In the genomic region with DNA sequence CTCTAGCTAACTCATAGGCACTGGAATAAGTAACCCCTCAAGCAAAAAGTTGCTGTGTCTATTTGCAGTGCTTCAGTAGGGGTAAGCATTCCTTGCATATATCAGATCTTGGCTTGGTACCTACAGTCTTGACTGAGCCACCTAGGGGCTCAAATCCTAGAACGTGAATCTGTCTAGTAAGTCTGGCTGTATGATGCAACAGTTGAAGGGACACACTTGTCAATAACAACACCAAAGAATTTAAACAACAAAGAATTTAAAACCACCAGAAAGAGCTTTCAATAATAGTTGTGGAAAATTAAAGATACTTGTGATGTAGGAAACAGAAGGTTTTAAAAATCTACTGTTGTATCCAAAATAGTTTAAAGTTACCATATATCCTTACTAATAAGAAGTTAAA, we compare ENCODE assay signal across 33 cellular contexts.
"Had no signal": no experiment of that assay in that cellular context is flagged by ENCODE, and none has a peak within 500 bp of the region (broad histone marks: within the 10 kb centered on the region; RNA-seq: fewer than 3 reads in every experiment).

No MANE protein-coding gene starts in this region.

- H3K9me3 ChIP-seq: adrenal gland had no signal

- FAIRE-seq: astrocyte, bronchial epithelial cell, colon had no signal

- H3K36me3 ChIP-seq: adrenal gland, ascending aorta, brain microvascular endothelial cell, breast epithelium, cardiac muscle cell had no signal

- H3K27ac ChIP-seq: adrenal gland, ascending aorta, body of pancreas, brain microvascular endothelial cell, breast epithelium, cardiac muscle cell had no signal

- H3K4me3 ChIP-seq: adrenal gland, ascending aorta, body of pancreas, breast epithelium, cardiac muscle cell had no signal

- H3K27me3 ChIP-seq: adrenal gland, ascending aorta, body of pancreas, brain microvascular endothelial cell, breast epithelium, cardiac muscle cell had no signal

- H3K4me1 ChIP-seq: adrenal gland, ascending aorta, body of pancreas, breast epithelium had no signal

- DNase-seq: activated effector memory CD4-positive, alpha-beta T cell treated with anti-CD3 and anti-CD28 coated beads, Interleukin-2, amount 50 U/mL, for 16 hours; activated effector memory CD4-positive, alpha-beta T cell treated with Interleukin-2 at 50 U/mL for 16 hours; activated gamma-delta T cell; activated gamma-delta T cell treated with Interleukin-2 at 50 U/mL for 16 hours; activated naive CD4-positive, alpha-beta T cell; activated naive CD4-positive, alpha-beta T cell treated with anti-CD3 and anti-CD28 coated beads for 36 hours; activated naive CD4-positive, alpha-beta T cell treated with anti-CD3 and anti-CD28 coated beads, Interleukin-2, amount 10 ng/mL, durations not matched to agents 7 days and 5 days; activated naive CD4-positive, alpha-beta T cell treated with anti-CD3 and anti-CD28 coated beads, Interleukin-2, amount 50 U/mL, for 16 hours; activated naive CD4-positive, alpha-beta T cell treated with Interleukin-2 at 50 U/mL for 16 hours; activated naive CD8-positive, alpha-beta T cell treated with anti-CD3 and anti-CD28 coated beads for 36 hours; activated naive CD8-positive, alpha-beta T cell treated with anti-CD3 and anti-CD28 coated beads, Interleukin-2, amount 10 ng/mL, durations not matched to agents 7 days and 5 days; activated naive CD8-positive, alpha-beta T cell treated with anti-CD3 and anti-CD28 coated beads, Interleukin-2, amount 50 U/mL, for 24 hours; activated T-cell treated with anti-CD3 and anti-CD28 coated beads, Interleukin-2, amount 50 U/mL, for 24 hours; activated T-cell treated with anti-CD3 and anti-CD28 coated beads, Interleukin-2, amount 50 U/mL, for 4 hours; activated T-cell treated with anti-CD3 and anti-CD28 coated beads, Interleukin-2, amount 50 U/mL, for 48 hours; activated T-cell treated with anti-CD3 and anti-CD28 coated beads, Interleukin-2, amount 50 U/mL, for 72 hours; adrenal gland; amniotic stem cell; amygdala; anterior cingulate cortex; aorta; body of pancreas; brain microvascular endothelial cell; caudate nucleus; central memory CD4-positive, alpha-beta T cell had no signal

- ATAC-seq: activated naive CD4-positive, alpha-beta T cell treated with anti-CD3 and anti-CD28 coated beads, Interleukin-2, amount 50 U/mL, for 72 hours; activated naive CD8-positive, alpha-beta T cell treated with anti-CD3 and anti-CD28 coated beads, Interleukin-2, amount 50 U/mL, for 24 hours; activated T-cell treated with anti-CD3 and anti-CD28 coated beads, Interleukin-2, amount 50 U/mL, for 4 hours; activated T-cell treated with anti-CD3 and anti-CD28 coated beads, Interleukin-2, amount 50 U/mL, for 72 hours; activated T-helper 17 cell treated with anti-CD3 and anti-CD28 coated beads, Interleukin-2, amount 50 U/mL, for 72 hours; body of pancreas had no signal
